8 cellular contexts compared by ENCODE assay signal in the genomic region with DNA sequence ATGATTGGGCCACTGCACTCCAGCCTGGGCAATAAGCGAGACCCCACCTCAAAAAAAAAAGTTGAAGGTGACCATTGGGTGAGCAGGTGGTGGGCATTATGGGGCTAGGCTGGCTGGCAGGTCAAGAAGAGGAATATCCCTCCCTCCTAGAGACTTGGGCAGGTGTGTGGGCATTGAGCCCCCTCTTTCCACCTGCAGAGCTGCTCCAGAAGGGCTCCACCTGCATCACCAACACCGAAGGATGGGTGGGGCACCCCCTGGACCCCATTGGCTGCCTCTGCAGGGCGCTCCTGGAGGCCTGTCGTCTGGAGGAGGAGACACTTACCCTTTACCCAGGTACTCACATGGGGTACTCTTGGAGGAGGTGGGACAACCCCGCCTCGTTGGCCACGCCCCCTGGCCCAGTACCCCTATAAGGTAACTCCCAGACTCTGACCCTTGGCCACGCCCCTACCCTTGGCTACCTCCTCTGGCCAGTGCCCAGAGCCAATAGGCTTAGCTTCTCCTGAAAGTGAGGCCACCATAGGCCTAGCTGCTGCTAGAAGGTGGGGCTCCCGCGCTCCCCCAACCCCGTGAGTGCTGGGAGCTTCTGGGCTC. TPM values are rescaled to one million over a fixed set of nuclear protein-coding genes. Genes with fewer than 3 reads are reported as not detected.
A peak's percentile ranks its signal among the peaks of the same experiment; 100 is the strongest.
DNase-seq lines count a peak whose midpoint lies in the region; ATAC-seq lines count a peak whose summit lies in the region.
"Had no signal": no experiment of that assay in that cellular context is flagged by ENCODE, and none has a peak within 500 bp of the region (broad histone marks: within the 10 kb centered on the region; RNA-seq: fewer than 3 reads in every experiment).

No MANE protein-coding gene starts in this region.

- H3K9ac ChIP-seq in rectal smooth muscle tissue (ENCODE audit: low read length), result no peak overlapping the region

- H3K27ac ChIP-seq in rectal smooth muscle tissue (ENCODE audit: low read depth, low read length), result no peak overlapping the region

- ATAC-seq in esophagus mucosa, result peak; percentile 27

- DNase-seq in HCEC 1CT, result peak; percentile 0
- DNase-seq in NCI-H2227 (lab: John Stamatoyannopoulos, UW; ENCODE audit: unreplicated experiment), result peak; percentile 71
- no peak for DNase-seq in anterior cingulate cortex (lab: John Stamatoyannopoulos, UW)
- no peak for DNase-seq in HK-2 (ENCODE audit: unreplicated experiment)
- DNase-seq in 8988T, result no peak

- H3K36me3 ChIP-seq in rectal smooth muscle tissue (ENCODE audit: control insufficient read depth, insufficient read depth, low read length), result peaks cover 4% of the 10 kb centered on the region

- no peaks in the 10 kb centered on the region for H3K4me1 ChIP-seq in rectal smooth muscle tissue (ENCODE audit: control insufficient read depth, insufficient read depth, low read length)

- H3K4me3 ChIP-seq in rectal smooth muscle tissue (ENCODE audit: low read length), result peak overlapping the region; percentile 47

- H3K27me3 ChIP-seq in rectal smooth muscle tissue (ENCODE audit: control insufficient read depth, insufficient read depth, low read length), result no peaks in the 10 kb centered on the region

RNA-seq across cellular contexts. Expression of gene ZSWIM4, which starts 21.9 kb away (rescaled TPM):
- total RNA-seq in esophagus mucosa, result 10.9 TPM

RNA-seq across cellular contexts. Expression of gene C19orf53, which starts 42.9 kb away (rescaled TPM):
- total RNA-seq in esophagus mucosa, result 60.2 TPM

RNA-seq across cellular contexts. Expression of gene MRI1, which starts 52.8 kb away (rescaled TPM):
- 22.4 TPM for total RNA-seq in esophagus mucosa

RNA-seq across cellular contexts. Expression of gene NANOS3, which starts 59.8 kb away (rescaled TPM):
- not detected for total RNA-seq in esophagus mucosa
- total RNA-seq: myocyte had no signal

Comparison
In these comparisons a context has a peak if more than half of its experiments do, and no peak if none do; other contexts are left out.
1. DNase-seq: peak in HCEC 1CT (single experiment) and NCI-H2227 (single experiment); none in anterior cingulate cortex (0 of 58), HK-2 (single experiment) and 8988T (single experiment).